Comparison of ENCODE assay signal across 1 cellular context in genomic region chr1:9249534-9250335, GRCh38.
A peak's percentile ranks its signal among the peaks of the same experiment; 100 is the strongest.
TF ChIP-seq lines count a peak whose summit lies in the region.

No MANE protein-coding gene starts in this region.

TF ChIP-seq in HepG2, 621 proteins besides CTCF, POLR2A, EP300 and RAD21 (continued from another document and continues in another):
- 0 out of 2 replicates have a peak, but pooled peaks have one; percentile 81 for TF ChIP-seq WIZ (CRISPR knock-in tag; IDR thresholded peaks at IDR 0.05)
- TF ChIP-seq FOXA1 (IDR thresholded peaks at IDR 0.05) = no peak
- TF ChIP-seq FOXA1 (CRISPR knock-in tag; IDR thresholded peaks at IDR 0.05) = peak; percentile 51
- no peak; the same call in 1 of the 2 replicates for TF ChIP-seq TOE1 (CRISPR knock-in tag; IDR thresholded peaks at IDR 0.05)
- no peak for TF ChIP-seq AHDC1 (CRISPR knock-in tag; IDR thresholded peaks at IDR 0.05; ENCODE audit: borderline replicate concordance)
- TF ChIP-seq ZNF230 (CRISPR knock-in tag; IDR thresholded peaks at IDR 0.05) = 0 out of 2 replicates have a peak, but pooled peaks have one; percentile 21
- peak; percentile 94 for TF ChIP-seq TFDP1 (CRISPR knock-in tag; IDR thresholded peaks at IDR 0.05; ENCODE audit: borderline replicate concordance)
- peak; percentile 23; the same call in 1 of the 2 replicates for TF ChIP-seq HINFP (CRISPR knock-in tag; IDR thresholded peaks at IDR 0.05; ENCODE audit: low read depth)
- TF ChIP-seq MED8 (CRISPR knock-in tag; IDR thresholded peaks at IDR 0.05; ENCODE audit: insufficient replicate concordance) = peak; percentile 62
- TF ChIP-seq HBP1 (CRISPR knock-in tag; IDR thresholded peaks at IDR 0.05; ENCODE audit: low read depth) = peak; percentile 42; the same call in 1 of the 2 replicates
- peak; percentile 47 for TF ChIP-seq HNRNPLL (IDR thresholded peaks at IDR 0.05; ENCODE audit: low read depth, low read length, poor library complexity, severe bottlenecking)
- peak; percentile 93 for TF ChIP-seq ZNF572 (CRISPR knock-in tag; IDR thresholded peaks at IDR 0.05)
- peak; percentile 56 for TF ChIP-seq RXRB (CRISPR knock-in tag; IDR thresholded peaks at IDR 0.05; ENCODE audit: borderline replicate concordance)
- TF ChIP-seq ZBTB38 (CRISPR knock-in tag; IDR thresholded peaks at IDR 0.05) = peak; percentile 83; the same call in 1 of the 2 replicates
- 0 out of 2 replicates have a peak, but pooled peaks have one; percentile 29 for TF ChIP-seq ZSCAN9 (CRISPR knock-in tag; IDR thresholded peaks at IDR 0.05; ENCODE audit: borderline replicate concordance)
- peak; percentile 79 for TF ChIP-seq CCDC6 (CRISPR knock-in tag; IDR thresholded peaks at IDR 0.05)
- no peak for TF ChIP-seq ZBED4 (CRISPR knock-in tag; IDR thresholded peaks at IDR 0.05; ENCODE audit: borderline replicate concordance)
- peak; percentile 36; the same call in 1 of the 2 replicates for TF ChIP-seq TAF1 (CRISPR knock-in tag; IDR thresholded peaks at IDR 0.05)
- peak; percentile 81; the same call in 1 of the 2 replicates for TF ChIP-seq ZNF543 (CRISPR knock-in tag; IDR thresholded peaks at IDR 0.05)
- TF ChIP-seq NCOR1 (IDR thresholded peaks at IDR 0.05; ENCODE audit: borderline replicate concordance, low read length) = peak; percentile 82
- no peak for TF ChIP-seq ZFP36L1 (CRISPR knock-in tag; IDR thresholded peaks at IDR 0.05)
- TF ChIP-seq ZNF550 (CRISPR knock-in tag; IDR thresholded peaks at IDR 0.05; ENCODE audit: borderline replicate concordance) = 0 out of 2 replicates have a peak, but pooled peaks have one; percentile 68
- 0 out of 2 replicates have a peak, but pooled peaks have one; percentile 14 for TF ChIP-seq ARID3A (IDR thresholded peaks at IDR 0.05; ENCODE audit: low read depth, low read length)
- no peak for TF ChIP-seq NFIB (CRISPR knock-in tag; IDR thresholded peaks at IDR 0.05; ENCODE audit: borderline replicate concordance)
- peak; percentile 56; the same call in 1 of the 2 replicates for TF ChIP-seq ZNF333 (CRISPR knock-in tag; IDR thresholded peaks at IDR 0.05; ENCODE audit: borderline replicate concordance)
- TF ChIP-seq ZNF383 (CRISPR knock-in tag; IDR thresholded peaks at IDR 0.05; ENCODE audit: borderline replicate concordance) = peak; percentile 87
- TF ChIP-seq HNRNPL (IDR thresholded peaks at IDR 0.05; ENCODE audit: low read depth, low read length) = peak; percentile 95
- TF ChIP-seq ATF7-NPFF (CRISPR knock-in tag; IDR thresholded peaks at IDR 0.05; ENCODE audit: low read depth) = peak; percentile 56
- peak; percentile 68 for TF ChIP-seq HOXA3 (CRISPR knock-in tag; IDR thresholded peaks at IDR 0.05)
- TF ChIP-seq PITX1 (CRISPR knock-in tag; IDR thresholded peaks at IDR 0.05) = peak; percentile 76
- peak; percentile 64; the same call in 1 of the 2 replicates for TF ChIP-seq HNF1B (CRISPR knock-in tag; IDR thresholded peaks at IDR 0.05)
- peak; percentile 41; the same call in 1 of the 2 replicates for TF ChIP-seq ZNF530 (CRISPR knock-in tag; IDR thresholded peaks at IDR 0.05; ENCODE audit: low read depth)
- no peak for TF ChIP-seq ZNF7 (CRISPR knock-in tag; IDR thresholded peaks at IDR 0.05)
- TF ChIP-seq PREB (CRISPR knock-in tag; IDR thresholded peaks at IDR 0.05) = no peak
- no peak for TF ChIP-seq ZNF234 (CRISPR knock-in tag; conservative IDR thresholded peaks at IDR 0.05)
- TF ChIP-seq FOSL2 (CRISPR knock-in tag; IDR thresholded peaks at IDR 0.05) = peak; percentile 35; the same call in 1 of the 2 replicates
